In genomic region chr12:57760347-57760982, GRCh38 we compare ENCODE assay signal across 19 cellular contexts.
"Had no signal": no experiment of that assay in that cellular context is flagged by ENCODE, and none has a peak within 500 bp of the region (broad histone marks: within the 10 kb centered on the region; RNA-seq: fewer than 3 reads in every experiment).

No MANE protein-coding gene starts in this region.

- ATAC-seq: activated CD8-positive, alpha-beta T cell treated with anti-CD3 and anti-CD28 coated beads for 36 hours; activated T-cell treated with anti-CD3 and anti-CD28 coated beads, Interleukin-2, amount 50 U/mL, for 4 hours; sciatic nerve had no signal

- H3K27me3 ChIP-seq: adrenal gland, ovary had no signal

- H3K27ac ChIP-seq: adrenal gland, colonic mucosa, ovary, suprapubic skin had no signal

- DNase-seq: activated CD4-positive, alpha-beta T cell treated with anti-CD3 and anti-CD28 coated beads for 4 hours; activated CD8-positive, alpha-beta T cell treated with anti-CD3 and anti-CD28 coated beads for 36 hours; activated effector memory CD4-positive, alpha-beta T cell treated with Interleukin-2 at 50 U/mL for 16 hours; activated naive CD4-positive, alpha-beta T cell treated with anti-CD3 and anti-CD28 coated beads, Interleukin-2, amount 50 U/mL, for 16 hours; activated T-cell treated with anti-CD3 and anti-CD28 coated beads, Interleukin-2, amount 50 U/mL, for 4 hours; adrenal gland; caudate nucleus; colonic mucosa; foreskin fibroblast; hippocampal formation; kidney glomerular epithelial cell; mesendoderm; ovary; T-helper 1 cell; T1000; trophoblast cell; WERI-Rb-1 had no signal

- H3K36me3 ChIP-seq: colonic mucosa, ovary had no signal

- H3K4me3 ChIP-seq: adrenal gland, colonic mucosa, ovary, suprapubic skin had no signal

- H3K9me3 ChIP-seq: adrenal gland, colonic mucosa, suprapubic skin had no signal
